1 cellular context compared by ENCODE assay signal in the genomic region with DNA sequence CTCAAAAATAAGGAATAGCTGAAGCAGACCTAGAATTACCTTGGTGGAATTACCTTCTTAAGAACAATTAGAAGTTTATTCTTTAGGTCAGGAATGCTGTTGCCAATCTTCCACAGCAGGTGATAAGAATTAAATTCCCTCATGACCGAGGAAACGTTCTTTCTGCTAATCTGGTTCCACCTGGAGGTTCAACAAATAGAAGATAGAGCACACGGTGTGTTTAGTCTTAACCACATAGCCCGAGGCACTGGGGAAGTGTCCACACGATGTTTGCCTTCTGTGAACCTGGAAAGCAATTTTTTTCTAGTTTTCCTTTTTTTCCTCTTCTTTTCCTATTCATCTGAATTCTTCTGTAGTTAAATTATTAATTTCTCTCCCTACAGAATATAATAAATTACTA.
TF ChIP-seq lines count a peak whose summit lies in the region.

No MANE protein-coding gene starts in this region.

TF ChIP-seq in HepG2, 621 proteins besides CTCF, POLR2A, EP300 and RAD21 (continued from another document):
- TF ChIP-seq, protein P1, sequence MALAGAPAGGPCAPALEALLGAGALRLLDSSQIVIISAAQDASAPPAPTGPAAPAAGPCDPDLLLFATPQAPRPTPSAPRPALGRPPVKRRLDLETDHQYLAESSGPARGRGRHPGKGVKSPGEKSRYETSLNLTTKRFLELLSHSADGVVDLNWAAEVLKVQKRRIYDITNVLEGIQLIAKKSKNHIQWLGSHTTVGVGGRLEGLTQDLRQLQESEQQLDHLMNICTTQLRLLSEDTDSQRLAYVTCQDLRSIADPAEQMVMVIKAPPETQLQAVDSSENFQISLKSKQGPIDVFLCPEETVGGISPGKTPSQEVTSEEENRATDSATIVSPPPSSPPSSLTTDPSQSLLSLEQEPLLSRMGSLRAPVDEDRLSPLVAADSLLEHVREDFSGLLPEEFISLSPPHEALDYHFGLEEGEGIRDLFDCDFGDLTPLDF (CRISPR knock-in tag; IDR thresholded peaks at IDR 0.05): no peak
- TF ChIP-seq BORCS8-MEF2B (CRISPR knock-in tag; IDR thresholded peaks at IDR 0.05): no peak
